ENCODE assay signal across 1 cellular context in the genomic region with DNA sequence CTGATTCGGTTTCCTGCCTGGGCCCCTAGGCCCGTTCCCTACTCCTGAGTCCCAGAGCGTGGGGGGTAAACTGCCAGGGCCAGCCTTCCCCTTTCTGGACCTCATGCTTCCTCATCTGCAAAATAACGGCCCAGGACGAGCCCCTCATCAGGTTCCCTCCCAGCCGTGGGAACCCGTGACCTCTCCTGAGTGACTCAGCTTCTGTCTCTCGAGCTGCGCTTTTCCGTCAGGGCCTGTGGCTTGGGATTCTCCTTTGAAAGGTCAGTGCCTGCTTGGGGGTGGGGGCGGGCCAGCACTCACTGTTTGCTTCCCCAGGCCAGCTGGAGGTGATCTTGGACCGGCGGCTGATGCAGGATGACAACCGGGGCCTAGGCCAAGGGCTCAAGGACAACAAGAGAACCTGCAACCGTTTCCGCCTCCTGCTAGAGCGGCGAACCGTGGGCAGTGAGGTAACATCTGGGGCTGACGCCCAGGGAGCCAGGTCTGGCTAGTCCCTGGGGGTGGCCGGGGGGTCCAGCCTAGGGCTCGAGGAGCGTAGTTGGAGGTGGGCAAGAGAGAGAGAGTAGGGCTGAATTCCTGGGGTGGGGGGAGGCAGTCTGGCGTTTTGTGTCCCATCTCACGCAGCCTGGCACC.
TF ChIP-seq lines count a peak whose summit lies in the region.

No MANE protein-coding gene starts in this region.

TF ChIP-seq in GM12878, 131 proteins besides CTCF, POLR2A, EP300 and RAD21:
- TF ChIP-seq, protein P1, sequence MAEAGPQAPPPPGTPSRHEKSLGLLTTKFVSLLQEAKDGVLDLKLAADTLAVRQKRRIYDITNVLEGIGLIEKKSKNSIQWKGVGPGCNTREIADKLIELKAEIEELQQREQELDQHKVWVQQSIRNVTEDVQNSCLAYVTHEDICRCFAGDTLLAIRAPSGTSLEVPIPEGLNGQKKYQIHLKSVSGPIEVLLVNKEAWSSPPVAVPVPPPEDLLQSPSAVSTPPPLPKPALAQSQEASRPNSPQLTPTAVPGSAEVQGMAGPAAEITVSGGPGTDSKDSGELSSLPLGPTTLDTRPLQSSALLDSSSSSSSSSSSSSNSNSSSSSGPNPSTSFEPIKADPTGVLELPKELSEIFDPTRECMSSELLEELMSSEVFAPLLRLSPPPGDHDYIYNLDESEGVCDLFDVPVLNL (IDR thresholded peaks at IDR 0.05; ENCODE audit: low read depth, low read length): no peak
- TF ChIP-seq ZSCAN29 (IDR thresholded peaks at IDR 0.05) (no peak), CHD4 (IDR thresholded peaks at IDR 0.05) (no peak), BCL11A (IDR thresholded peaks at IDR 0.05; ENCODE audit: low read depth, low read length) (no peak), ETV6 (conservative IDR thresholded peaks at IDR 0.05 in 1 of 2, IDR thresholded peaks at IDR 0.05 in 1 of 2; ENCODE audit: borderline replicate concordance in 1 of 2, low read depth in 1 of 2) (no peak), ZNF274 (IDR thresholded peaks at IDR 0.05; ENCODE audit: insufficient read depth, insufficient read length) (no peak), FOS (IDR thresholded peaks at IDR 0.05; ENCODE audit: borderline replicate concordance, extremely low read depth, insufficient read length) (no peak), DPF2 (IDR thresholded peaks at IDR 0.05) (no peak), NR2F1 (conservative IDR thresholded peaks at IDR 0.05) (no peak), GATAD2B (conservative IDR thresholded peaks at IDR 0.05; ENCODE audit: low read depth) (no peak), POU2F2 (IDR thresholded peaks at IDR 0.05; ENCODE audit: borderline replicate concordance, low read depth, low read length) (no peak), LARP7 (IDR thresholded peaks at IDR 0.05) (no peak), RB1 (IDR thresholded peaks at IDR 0.05; ENCODE audit: borderline replicate concordance) (no peak)
- TF ChIP-seq, protein P2, sequence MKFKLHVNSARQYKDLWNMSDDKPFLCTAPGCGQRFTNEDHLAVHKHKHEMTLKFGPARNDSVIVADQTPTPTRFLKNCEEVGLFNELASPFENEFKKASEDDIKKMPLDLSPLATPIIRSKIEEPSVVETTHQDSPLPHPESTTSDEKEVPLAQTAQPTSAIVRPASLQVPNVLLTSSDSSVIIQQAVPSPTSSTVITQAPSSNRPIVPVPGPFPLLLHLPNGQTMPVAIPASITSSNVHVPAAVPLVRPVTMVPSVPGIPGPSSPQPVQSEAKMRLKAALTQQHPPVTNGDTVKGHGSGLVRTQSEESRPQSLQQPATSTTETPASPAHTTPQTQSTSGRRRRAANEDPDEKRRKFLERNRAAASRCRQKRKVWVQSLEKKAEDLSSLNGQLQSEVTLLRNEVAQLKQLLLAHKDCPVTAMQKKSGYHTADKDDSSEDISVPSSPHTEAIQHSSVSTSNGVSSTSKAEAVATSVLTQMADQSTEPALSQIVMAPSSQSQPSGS (IDR thresholded peaks at IDR 0.05; ENCODE audit: low read length): no peak
- TF ChIP-seq, protein P3, sequence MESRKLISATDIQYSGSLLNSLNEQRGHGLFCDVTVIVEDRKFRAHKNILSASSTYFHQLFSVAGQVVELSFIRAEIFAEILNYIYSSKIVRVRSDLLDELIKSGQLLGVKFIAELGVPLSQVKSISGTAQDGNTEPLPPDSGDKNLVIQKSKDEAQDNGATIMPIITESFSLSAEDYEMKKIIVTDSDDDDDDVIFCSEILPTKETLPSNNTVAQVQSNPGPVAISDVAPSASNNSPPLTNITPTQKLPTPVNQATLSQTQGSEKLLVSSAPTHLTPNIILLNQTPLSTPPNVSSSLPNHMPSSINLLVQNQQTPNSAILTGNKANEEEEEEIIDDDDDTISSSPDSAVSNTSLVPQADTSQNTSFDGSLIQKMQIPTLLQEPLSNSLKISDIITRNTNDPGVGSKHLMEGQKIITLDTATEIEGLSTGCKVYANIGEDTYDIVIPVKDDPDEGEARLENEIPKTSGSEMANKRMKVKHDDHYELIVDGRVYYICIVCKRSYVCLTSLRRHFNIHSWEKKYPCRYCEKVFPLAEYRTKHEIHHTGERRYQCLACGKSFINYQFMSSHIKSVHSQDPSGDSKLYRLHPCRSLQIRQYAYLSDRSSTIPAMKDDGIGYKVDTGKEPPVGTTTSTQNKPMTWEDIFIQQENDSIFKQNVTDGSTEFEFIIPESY (IDR thresholded peaks at IDR 0.05): no peak
- TF ChIP-seq, protein P4, sequence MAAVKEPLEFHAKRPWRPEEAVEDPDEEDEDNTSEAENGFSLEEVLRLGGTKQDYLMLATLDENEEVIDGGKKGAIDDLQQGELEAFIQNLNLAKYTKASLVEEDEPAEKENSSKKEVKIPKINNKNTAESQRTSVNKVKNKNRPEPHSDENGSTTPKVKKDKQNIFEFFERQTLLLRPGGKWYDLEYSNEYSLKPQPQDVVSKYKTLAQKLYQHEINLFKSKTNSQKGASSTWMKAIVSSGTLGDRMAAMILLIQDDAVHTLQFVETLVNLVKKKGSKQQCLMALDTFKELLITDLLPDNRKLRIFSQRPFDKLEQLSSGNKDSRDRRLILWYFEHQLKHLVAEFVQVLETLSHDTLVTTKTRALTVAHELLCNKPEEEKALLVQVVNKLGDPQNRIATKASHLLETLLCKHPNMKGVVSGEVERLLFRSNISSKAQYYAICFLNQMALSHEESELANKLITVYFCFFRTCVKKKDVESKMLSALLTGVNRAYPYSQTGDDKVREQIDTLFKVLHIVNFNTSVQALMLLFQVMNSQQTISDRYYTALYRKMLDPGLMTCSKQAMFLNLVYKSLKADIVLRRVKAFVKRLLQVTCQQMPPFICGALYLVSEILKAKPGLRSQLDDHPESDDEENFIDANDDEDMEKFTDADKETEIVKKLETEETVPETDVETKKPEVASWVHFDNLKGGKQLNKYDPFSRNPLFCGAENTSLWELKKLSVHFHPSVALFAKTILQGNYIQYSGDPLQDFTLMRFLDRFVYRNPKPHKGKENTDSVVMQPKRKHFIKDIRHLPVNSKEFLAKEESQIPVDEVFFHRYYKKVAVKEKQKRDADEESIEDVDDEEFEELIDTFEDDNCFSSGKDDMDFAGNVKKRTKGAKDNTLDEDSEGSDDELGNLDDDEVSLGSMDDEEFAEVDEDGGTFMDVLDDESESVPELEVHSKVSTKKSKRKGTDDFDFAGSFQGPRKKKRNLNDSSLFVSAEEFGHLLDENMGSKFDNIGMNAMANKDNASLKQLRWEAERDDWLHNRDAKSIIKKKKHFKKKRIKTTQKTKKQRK (IDR thresholded peaks at IDR 0.05; ENCODE audit: low read depth, low read length): no peak
- TF ChIP-seq, protein P5, sequence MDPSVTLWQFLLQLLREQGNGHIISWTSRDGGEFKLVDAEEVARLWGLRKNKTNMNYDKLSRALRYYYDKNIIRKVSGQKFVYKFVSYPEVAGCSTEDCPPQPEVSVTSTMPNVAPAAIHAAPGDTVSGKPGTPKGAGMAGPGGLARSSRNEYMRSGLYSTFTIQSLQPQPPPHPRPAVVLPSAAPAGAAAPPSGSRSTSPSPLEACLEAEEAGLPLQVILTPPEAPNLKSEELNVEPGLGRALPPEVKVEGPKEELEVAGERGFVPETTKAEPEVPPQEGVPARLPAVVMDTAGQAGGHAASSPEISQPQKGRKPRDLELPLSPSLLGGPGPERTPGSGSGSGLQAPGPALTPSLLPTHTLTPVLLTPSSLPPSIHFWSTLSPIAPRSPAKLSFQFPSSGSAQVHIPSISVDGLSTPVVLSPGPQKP (IDR thresholded peaks at IDR 0.05; ENCODE audit: low read depth, low read length): no peak
